In genomic region chr10:27247441-27247840, GRCh38 we compare ENCODE assay signal across 8 cellular contexts.
"Had no signal": no experiment of that assay in that cellular context is flagged by ENCODE, and none has a peak within 500 bp of the region (broad histone marks: within the 10 kb centered on the region; RNA-seq: fewer than 3 reads in every experiment).

No MANE protein-coding gene starts in this region.

- H2AFZ ChIP-seq: GM23248 had no signal

- H3K36me3 Mint-ChIP-seq: IgD-negative memory B cell had no signal

- ATAC-seq: HCT116 had no signal

- H3K9me3 Mint-ChIP-seq: HFFc6, IgD-negative memory B cell had no signal

- FAIRE-seq: HTR-8/SVneo had no signal

- DNase-seq: GM23248, GOT3, H7, HFFc6 had no signal

- H3K27ac Mint-ChIP-seq: HFFc6 had no signal

- H3K4me3 Mint-ChIP-seq: HFFc6 had no signal

- H3K4me3 ChIP-seq: GM23248, HAP-1 had no signal

- H3K36me3 ChIP-seq: HAP-1 had no signal

- H3K27me3 Mint-ChIP-seq: IgD-negative memory B cell had no signal

- H3K27ac ChIP-seq: GM23248 had no signal

- H3K9ac ChIP-seq: GM23248 had no signal

- H3K9me3 ChIP-seq: HAP-1 had no signal
